ENCODE assay signal across 8 cellular contexts in genomic region chr10:71747808-71748523, GRCh38. TPM values are rescaled to one million over a fixed set of nuclear protein-coding genes. Genes with fewer than 3 reads are reported as not detected.
DNase-seq lines count a peak whose midpoint lies in the region; ATAC-seq and TF ChIP-seq lines count a peak whose summit lies in the region.

No MANE protein-coding gene starts in this region.

- peaks cover 0 to 33% (median 28%) of the 10 kb centered on the region in 9 donors for H3K36me3 ChIP-seq in heart left ventricle
- no peaks in the 10 kb centered on the region for H3K36me3 ChIP-seq in HAP-1 (replicated peaks)

- CTCF ChIA-PET in RWPE1 (lab: Yijun Ruan, JAX): no interaction called here

- H3K27ac ChIP-seq in RWPE1 (peak overlapping the region; percentile 88), heart left ventricle (peak overlapping the region; percentile 76 to 96 (median 86)), skin epidermis (peak overlapping the region in 20 of 21 experiments; percentile 64 to 96 (median 84))

- intact Hi-C loops in heart left ventricle (cut with DNase I): loop anchor here in 4 of 10 donors (2.0 to 5.0 kb wide), 4 partner anchors 17 to 36 kb away; partner anchors contain the start of gene VSIR (in 2 of the 4)

- DNase-seq in RWPE1 (ENCODE audit: low spot score) (no peak), heart left ventricle (peak in 4 of 5 donors; percentile 61 to 73 (median 65)), HAP-1 (ENCODE audit: low spot score in 2 of 2) (no peak), DMS79 (lab: John Stamatoyannopoulos, UW) (no peak)
- DNase-seq in stimulated activated CD4-positive, alpha-beta T cell treated with anti-CD3 and anti-CD28 coated beads, Interleukin-4, amount 100 ng/mL, for 4 hours: no peak

- H3K4me3 ChIP-seq in heart left ventricle: peak overlapping the region in 1 of 12 donors; percentile 10
- no peak overlapping the region for H3K4me3 ChIP-seq in skin epidermis
- H3K4me3 ChIP-seq in HAP-1: no peak overlapping the region

- H3K27me3 ChIP-seq in heart left ventricle: no peaks in the 10 kb centered on the region
- H3K27me3 ChIP-seq in HAP-1 (ENCODE audit: low read depth): no peaks in the 10 kb centered on the region

- H3K9me3 ChIP-seq in heart left ventricle (peaks cover 0 to under 1% (median 0%) of the 10 kb centered on the region in 12 donors), HAP-1 (no peaks in the 10 kb centered on the region)

- H3K4me1 ChIP-seq in heart left ventricle: peaks cover 35 to 98% (median 54%) of the 10 kb centered on the region in 12 donors
- no peaks in the 10 kb centered on the region for H3K4me1 ChIP-seq in HAP-1

- no peak for TF ChIP-seq CTCF in RWPE1 (conservative IDR thresholded peaks at IDR 0.05; ENCODE audit: low read depth)
- TF ChIP-seq CTCF in heart left ventricle (IDR thresholded peaks at IDR 0.05): no peak

- POLR2A ChIA-PET in RWPE1 (lab: Yijun Ruan, JAX; ENCODE audit: low non-redundant PET): no interaction called here

- in situ Hi-C loops in HAP-1 (cut with MboI; ENCODE audit: low sequenced_read_pairs): no loop called here

- WGBS in heart left ventricle, 4 donors: 68 to 78% (median 71%) methylated on average over 3 to 10 of the region's 10 CpGs

- TF ChIP-seq POLR2A in heart left ventricle (IDR thresholded peaks at IDR 0.05): no peak

- ATAC-seq in GM18868 (IDR thresholded peaks at IDR 0.05; ENCODE audit: unreplicated experiment): peak; percentile 43
- ATAC-seq in heart left ventricle: peak in 3 of 4 donors; percentile 26 to 31 (median 27)
- ATAC-seq in GM21528 (IDR thresholded peaks at IDR 0.05; ENCODE audit: low FRiP score, unreplicated experiment): no peak

RNA-seq across cellular contexts. Expression of gene VSIR, which starts 25.4 kb away (rescaled TPM):
- total RNA-seq in heart left ventricle: 100 to 1,000 TPM in 1 of 9 donors, 10 to 100 TPM in 8; 32.6 to 103 (median 83.2) TPM
- polyA plus RNA-seq in heart left ventricle: 100 to 1,000 TPM in 1 of 2 donors, 10 to 100 TPM in 1; 56.7 to 181 TPM

RNA-seq across cellular contexts. Expression of gene C10orf105, which starts 28.4 kb away (rescaled TPM):
- total RNA-seq in heart left ventricle: under 1 TPM in 3 of 9 donors, not detected in 6; 0.05 to 0.57 (median 0.13) TPM
- polyA plus RNA-seq in heart left ventricle: under 1 TPM; 0.03 to 0.08 TPM

Comparison
In these comparisons a context has a peak if more than half of its experiments do, and no peak if none do; other contexts are left out.
1. DNase-seq: peak in heart left ventricle (4 of 5); none in RWPE1 (single experiment), HAP-1 (0 of 2), stimulated activated CD4-positive, alpha-beta T cell treated with anti-CD3 and anti-CD28 coated beads, Interleukin-4, amount 100 ng/mL, for 4 hours (0 of 2) and DMS79 (single experiment).
2. Peak in every context shown above with its lines, with median percentiles within 50 percentile points of each other: H3K27ac ChIP-seq.